8 cellular contexts compared by ENCODE assay signal in the genomic region with DNA sequence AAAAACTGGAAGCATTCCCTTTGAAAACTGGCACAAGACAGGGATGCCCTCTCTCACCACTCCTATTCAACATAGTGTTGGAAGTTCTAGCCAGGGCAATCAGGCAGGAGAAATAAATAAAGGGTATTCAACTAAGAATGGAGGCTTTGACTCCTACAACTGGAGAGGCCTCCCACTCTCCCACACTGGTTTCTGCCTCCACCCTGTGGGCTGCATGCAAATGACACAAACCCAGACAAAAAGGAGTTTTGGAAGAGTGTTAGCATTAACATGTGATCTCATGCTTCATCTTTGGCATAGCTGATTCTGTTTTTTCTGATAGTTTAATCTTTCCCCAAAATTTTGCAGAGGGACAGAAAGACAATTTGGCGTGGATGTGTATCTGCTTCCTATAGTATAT.
DNase-seq lines count a peak whose midpoint lies in the region; ATAC-seq and TF ChIP-seq lines count a peak whose summit lies in the region.

No MANE protein-coding gene starts in this region.

- H3K36me3 ChIP-seq in RWPE2 (ENCODE audit: low read depth) (no peaks in the 10 kb centered on the region), hepatocyte (replicated peaks; ENCODE audit: insufficient read depth, low read depth) (no peaks in the 10 kb centered on the region)

- H3K4me1 Mint-ChIP-seq in stimulated activated memory B cell treated with anti-CD40 and anti-IgM and Interleukin-4, amounts not matched to agents 10 μg/mL and 1 μg/mL and 100 μg/mL, for 72 hours = no peaks in the 10 kb centered on the region

- H3K27me3 ChIP-seq in RWPE2 (ENCODE audit: insufficient read depth, poor library complexity, severe bottlenecking) = no peaks in the 10 kb centered on the region
- no peaks in the 10 kb centered on the region for H3K27me3 ChIP-seq in hepatocyte

- H3K4me3 ChIP-seq in RWPE2 (ENCODE audit: severe bottlenecking) (no peak overlapping the region), hepatocyte (no peak overlapping the region)

- H3K9me2 ChIP-seq in hepatocyte (replicated peaks; ENCODE audit: insufficient read depth) = no peaks in the 10 kb centered on the region

- no peaks in the 10 kb centered on the region for H3K36me3 Mint-ChIP-seq in stimulated activated memory B cell treated with anti-CD40 and anti-IgM and Interleukin-4, amounts not matched to agents 10 μg/mL and 1 μg/mL and 100 μg/mL, for 72 hours

- no peaks in the 10 kb centered on the region for H3K9me3 Mint-ChIP-seq in stimulated activated memory B cell treated with anti-CD40 and anti-IgM and Interleukin-4, amounts not matched to agents 10 μg/mL and 1 μg/mL and 100 μg/mL, for 72 hours

- no peaks in the 10 kb centered on the region for H3K79me2 ChIP-seq in hepatocyte

- TF ChIP-seq CTCF in RWPE2 (IDR thresholded peaks at IDR 0.05; ENCODE audit: poor library complexity, severe bottlenecking) = peak; percentile 82
- TF ChIP-seq CTCF in hepatocyte (IDR thresholded peaks at IDR 0.05; ENCODE audit: poor library complexity) = peak; percentile 57

- no peak overlapping the region for H3K4me3 Mint-ChIP-seq in stimulated activated memory B cell treated with anti-CD40 and anti-IgM and Interleukin-4, amounts not matched to agents 10 μg/mL and 1 μg/mL and 100 μg/mL, for 72 hours

- peaks cover 2% of the 10 kb centered on the region for H3K9me3 ChIP-seq in RWPE2 (ENCODE audit: severe bottlenecking)
- no peaks in the 10 kb centered on the region for H3K9me3 ChIP-seq in hepatocyte (ENCODE audit: low read depth)

- no peaks in the 10 kb centered on the region for H3K27me3 Mint-ChIP-seq in stimulated activated memory B cell treated with anti-CD40 and anti-IgM and Interleukin-4, amounts not matched to agents 10 μg/mL and 1 μg/mL and 100 μg/mL, for 72 hours

- H3K27ac ChIP-seq in RWPE2 (ENCODE audit: poor library complexity, severe bottlenecking) (no peak overlapping the region), hepatocyte (no peak overlapping the region)

- no peak overlapping the region for H3K27ac Mint-ChIP-seq in stimulated activated memory B cell treated with anti-CD40 and anti-IgM and Interleukin-4, amounts not matched to agents 10 μg/mL and 1 μg/mL and 100 μg/mL, for 72 hours

- H2AFZ ChIP-seq in hepatocyte = no peak overlapping the region

- H3K4me2 ChIP-seq in hepatocyte = no peak overlapping the region

- H4K20me1 ChIP-seq in hepatocyte (ENCODE audit: insufficient read depth, poor library complexity, severe bottlenecking) = no peaks in the 10 kb centered on the region

- DNase-seq in AG08395 (ENCODE audit: low spot score) = peak; percentile 63
- DNase-seq in H4 (ENCODE audit: low spot score) = peak; percentile 62
- DNase-seq in RWPE2 (ENCODE audit: low spot score) = no peak
- peak; percentile 52 for DNase-seq in hepatocyte (ENCODE audit: low spot score)
- no peak for DNase-seq in stimulated activated naive CD4-positive, alpha-beta T cell treated with Interleukin-2 at 50 U/mL for 16 hours (lab: John Stamatoyannopoulos, UW)
- no peak for DNase-seq in NCI-H146 treated with DMSO at 0.1 percent for 48 hours (lab: John Stamatoyannopoulos, UW; ENCODE audit: unreplicated experiment)

- 81% methylated on average over 1 of the region's 1 CpG for WGBS in hepatocyte (ENCODE audit: low lambda C conversion rate, missing lambda C conversion rate)

- ATAC-seq in RWPE2 (ENCODE audit: low read depth) (peak; percentile 77), GM19324 (IDR thresholded peaks at IDR 0.05; ENCODE audit: low FRiP score, unreplicated experiment) (no peak)
- no peak for ATAC-seq in stimulated activated memory B cell treated with anti-CD40 and anti-IgM and Interleukin-4, amounts not matched to agents 10 μg/mL and 1 μg/mL and 100 μg/mL, for 72 hours

- H3K4me1 ChIP-seq in RWPE2 (ENCODE audit: insufficient read depth, poor library complexity, severe bottlenecking) = no peaks in the 10 kb centered on the region
- no peaks in the 10 kb centered on the region for H3K4me1 ChIP-seq in hepatocyte (ENCODE audit: insufficient read depth)

Comparison
In these comparisons a context has a peak if more than half of its experiments do, and no peak if none do; other contexts are left out.
1. DNase-seq: peak in AG08395 (single experiment), H4 (single experiment) and hepatocyte (single experiment); none in RWPE2 (single experiment), stimulated activated naive CD4-positive, alpha-beta T cell treated with Interleukin-2 at 50 U/mL for 16 hours (single experiment) and NCI-H146 treated with DMSO at 0.1 percent for 48 hours (single experiment).